Comparison of ENCODE assay signal across 9 cellular contexts in genomic region chrX:46327229-46328081, GRCh38.
DNase-seq lines count a peak whose midpoint lies in the region; ATAC-seq, FAIRE-seq and TF ChIP-seq lines count a peak whose summit lies in the region.
"Had no signal": no experiment of that assay in that cellular context is flagged by ENCODE, and none has a peak within 500 bp of the region (broad histone marks: within the 10 kb centered on the region; RNA-seq: fewer than 3 reads in every experiment).

No MANE protein-coding gene starts in this region.

- H3K36me3 ChIP-seq in H7 (replicated peaks; ENCODE audit: control insufficient read depth, insufficient read depth, low read length) (no peaks in the 10 kb centered on the region), left ventricle myocardium inferior (no peaks in the 10 kb centered on the region)

- TF ChIP-seq POLR2A in GM12892 (IDR thresholded peaks at IDR 0.05; ENCODE audit: low read depth, low read length): no peak

- DNase-seq in H7 (peak; percentile 19), WTC11 (ENCODE audit: low spot score) (peak; percentile 68), left ventricle myocardium inferior (peak; percentile 15), pulmonary artery endothelial cell (ENCODE audit: low read depth, low spot score) (peak; percentile 70), GM12892 (ENCODE audit: insufficient read length) (no peak)
- no peak for DNase-seq in central memory CD4-positive, alpha-beta T cell

- TF ChIP-seq CTCF in WTC11 (IDR thresholded peaks at IDR 0.05) (no peak), left ventricle myocardium inferior (IDR thresholded peaks at IDR 0.05; ENCODE audit: borderline replicate concordance) (no peak)

- no peaks in the 10 kb centered on the region for H3K9me3 ChIP-seq in left ventricle myocardium inferior (replicated peaks)

- H3K4me3 ChIP-seq in H7 (ENCODE audit: insufficient read depth, low read depth, low read length) (no peak overlapping the region), left ventricle myocardium inferior (peak overlapping the region; percentile 58)

- CTCF ChIA-PET in WTC11 (lab: Charles Lee): interaction anchor here (1.1 kb wide), 1 partner anchor 19 kb away, joined by 3 read pairs; no protein-coding TSS in a partner anchor

- H3K27ac Mint-ChIP-seq in WTC11: peak overlapping the region; percentile 100

- peak overlapping the region; percentile 78 for H3K27ac ChIP-seq in left ventricle myocardium inferior (replicated peaks)

- H3K36me3 Mint-ChIP-seq in WTC11: 0 out of 2 replicates have a peak, but pooled peaks cover 3% of the 10 kb centered on the region

- no peaks in the 10 kb centered on the region; the same call in none of the 2 replicates for H3K27me3 Mint-ChIP-seq in WTC11 (ENCODE audit: low read depth)

- peak overlapping the region; percentile 52 for H3K4me3 Mint-ChIP-seq in WTC11

- ATAC-seq in WTC11: peak; percentile 89
- no peak for ATAC-seq in HG03025 (IDR thresholded peaks at IDR 0.05; ENCODE audit: low FRiP score, unreplicated experiment)
- ATAC-seq in GM18861 (IDR thresholded peaks at IDR 0.05; ENCODE audit: unreplicated experiment): no peak
- ATAC-seq: activated CD4-positive, CD25-positive, alpha-beta regulatory T cell treated with anti-CD3 and anti-CD28 coated beads, Interleukin-2, amount 50 U/mL, for 24 hours had no signal

- no peaks in the 10 kb centered on the region for H3K4me1 ChIP-seq in left ventricle myocardium inferior

- intact Hi-C loops in left ventricle myocardium inferior (cut with micrococcal nuclease): no loop called here

- H3K4me1 Mint-ChIP-seq in WTC11: peaks cover 45% of the 10 kb centered on the region

- no peaks in the 10 kb centered on the region for H3K9me3 Mint-ChIP-seq in WTC11

- POLR2A ChIA-PET in WTC11 (lab: Charles Lee): interaction anchor here (1.0 kb wide), 2 partner anchors 14 to 48 kb away, joined by 3 to 6 read pairs; no protein-coding TSS in a partner anchor

- H3K27me3 ChIP-seq in H7 (ENCODE audit: control insufficient read depth, insufficient read depth, low read length) (no peaks in the 10 kb centered on the region), left ventricle myocardium inferior (ENCODE audit: low read depth) (no peaks in the 10 kb centered on the region)

- no peak for FAIRE-seq in GM12892 (lab: Jason Lieb, UNC)

TF ChIP-seq in WTC11, 78 proteins besides CTCF, POLR2A, EP300 and RAD21:
- TF ChIP-seq JAZF1 (CRISPR knock-in tag; IDR thresholded peaks at IDR 0.05): no peak
- no peak for TF ChIP-seq NR2C2 (CRISPR knock-in tag; IDR thresholded peaks at IDR 0.05)
- no peak for TF ChIP-seq ZNF281 (CRISPR knock-in tag; IDR thresholded peaks at IDR 0.05)
- peak; percentile 96 for TF ChIP-seq TEAD4 (CRISPR knock-in tag; IDR thresholded peaks at IDR 0.05)
- peak; percentile 98; the same call in 1 of the 2 replicates for TF ChIP-seq TEAD1 (CRISPR knock-in tag; IDR thresholded peaks at IDR 0.05)
- no peak for TF ChIP-seq KAT7 (CRISPR knock-in tag; IDR thresholded peaks at IDR 0.05; ENCODE audit: borderline replicate concordance)
- TF ChIP-seq SOX15 (CRISPR knock-in tag; IDR thresholded peaks at IDR 0.05): no peak
- no peak for TF ChIP-seq ZNF317 (CRISPR knock-in tag; IDR thresholded peaks at IDR 0.05; ENCODE audit: borderline replicate concordance, low read depth)

Comparison
In these comparisons a context has a peak if more than half of its experiments do, and no peak if none do; other contexts are left out.
1. DNase-seq: peak in H7 (single experiment), WTC11 (single experiment), left ventricle myocardium inferior (single experiment) and pulmonary artery endothelial cell (single experiment); none in central memory CD4-positive, alpha-beta T cell (single experiment) and GM12892 (single experiment).